Comparison of ENCODE assay signal across 10 cellular contexts in genomic region chr9:12859704-12860251, GRCh38.
A peak's percentile ranks its signal among the peaks of the same experiment; 100 is the strongest.
DNase-seq lines count a peak whose midpoint lies in the region; ATAC-seq, FAIRE-seq and TF ChIP-seq lines count a peak whose summit lies in the region.
"Had no signal": no experiment of that assay in that cellular context is flagged by ENCODE, and none has a peak within 500 bp of the region (broad histone marks: within the 10 kb centered on the region; RNA-seq: fewer than 3 reads in every experiment).

No MANE protein-coding gene starts in this region.

- H3K4me3 Mint-ChIP-seq in astrocyte (ENCODE audit: unreplicated experiment): no peak overlapping the region
- H3K4me3 Mint-ChIP-seq in T-cell: no peak overlapping the region
- H3K4me3 Mint-ChIP-seq: dendritic cell treated with granulocyte-macrophage colony-stimulating factor and Interleukin-4, amounts not matched to agents 40 ng/mL and 50 ng/mL, for 4 days had no signal

- peak overlapping the region; percentile 27 for H3K27ac Mint-ChIP-seq in astrocyte (ENCODE audit: unreplicated experiment)
- no peak overlapping the region for H3K27ac Mint-ChIP-seq in T-cell
- H3K27ac Mint-ChIP-seq: dendritic cell treated with granulocyte-macrophage colony-stimulating factor and Interleukin-4, amounts not matched to agents 40 ng/mL and 50 ng/mL, for 4 days had no signal

- no peak overlapping the region for H3K4me3 ChIP-seq in HEK293 (ENCODE audit: low read depth, low read length)
- H3K4me3 ChIP-seq in astrocyte (ENCODE audit: insufficient read depth, low read depth, low read length): peak overlapping the region; percentile 45
- no peak overlapping the region for H3K4me3 ChIP-seq in kidney epithelial cell (ENCODE audit: low read depth, low read length)

- peak overlapping the region; percentile 1 for H2AFZ ChIP-seq in astrocyte (ENCODE audit: low read depth, low read length)

- H3K4me1 ChIP-seq in HEK293 (ENCODE audit: control insufficient read depth, insufficient read depth, low read length) (peaks cover 8% of the 10 kb centered on the region), astrocyte (ENCODE audit: insufficient read depth, low read length) (peaks cover 5% of the 10 kb centered on the region)

- peak overlapping the region; percentile 83 for H3K4me2 ChIP-seq in astrocyte (ENCODE audit: low read length)

- H3K9me3 ChIP-seq in HEK293 (ENCODE audit: control insufficient read depth, insufficient read depth, low read depth, low read length) (no peaks in the 10 kb centered on the region), astrocyte (ENCODE audit: insufficient read depth, low read depth, low read length) (no peaks in the 10 kb centered on the region)

- TF ChIP-seq CTCF in HEK293 (tag by site-specific recombination; IDR thresholded peaks at IDR 0.05) (no peak), astrocyte (IDR thresholded peaks at IDR 0.05; ENCODE audit: insufficient read depth, low read depth, low read length) (no peak), kidney epithelial cell (IDR thresholded peaks at IDR 0.05; ENCODE audit: insufficient read depth, low read length, poor library complexity, severe bottlenecking) (no peak)

- H3K36me3 Mint-ChIP-seq in astrocyte (ENCODE audit: low read depth, unreplicated experiment): no peaks in the 10 kb centered on the region
- no peaks in the 10 kb centered on the region for H3K36me3 Mint-ChIP-seq in T-cell

- peak overlapping the region; percentile 54 for H3K9ac ChIP-seq in astrocyte (ENCODE audit: low read length)

- H3K27me3 Mint-ChIP-seq in astrocyte (ENCODE audit: low read depth, unreplicated experiment) (no peaks in the 10 kb centered on the region), T-cell (no peaks in the 10 kb centered on the region)
- H3K27me3 Mint-ChIP-seq: dendritic cell treated with granulocyte-macrophage colony-stimulating factor and Interleukin-4, amounts not matched to agents 40 ng/mL and 50 ng/mL, for 4 days had no signal

- FAIRE-seq in A204.1 (lab: Jason Lieb, UNC) (peak; percentile 99), astrocyte (lab: Jason Lieb, UNC) (peak; percentile 68)

- peak; percentile 95 for DNase-seq in astrocyte (ENCODE audit: low read depth)
- peak; percentile 82 for DNase-seq in kidney epithelial cell (ENCODE audit: low read depth)
- DNase-seq in activated naive CD4-positive, alpha-beta T cell treated with Interleukin-2 at 50 U/mL for 16 hours: no peak
- no peak for DNase-seq in NCI-H82 treated with DMSO at 0.1 percent for 48 hours (lab: John Stamatoyannopoulos, UW; ENCODE audit: unreplicated experiment)
- no peak for DNase-seq in T-cell
- DNase-seq: activated T-cell treated with anti-CD3 and anti-CD28 coated beads for 4 hours had no signal

- CTCF ChIA-PET in HEK293 (lab: Yijun Ruan, JAX): no interaction called here
- CTCF ChIA-PET in T-cell (lab: Charles Lee): no interaction called here

- POLR2A ChIA-PET in HEK293 (lab: Yijun Ruan, JAX) (no interaction called here), T-cell (lab: Charles Lee) (no interaction called here)

- ATAC-seq in HG02678 (IDR thresholded peaks at IDR 0.05; ENCODE audit: unreplicated experiment) (no peak), T-cell (replicated peaks in 1 of 4) (no peak)

- no peaks in the 10 kb centered on the region for H3K79me2 ChIP-seq in astrocyte (ENCODE audit: insufficient read depth, low read length)

- H4K20me1 ChIP-seq in astrocyte (ENCODE audit: insufficient read depth, low read length): no peaks in the 10 kb centered on the region

- no peak overlapping the region for H3K27ac ChIP-seq in HEK293 (ENCODE audit: extremely low read depth, low read depth, low read length)
- H3K27ac ChIP-seq in astrocyte (ENCODE audit: low read depth, low read length): peak overlapping the region; percentile 60

- H3K4me1 Mint-ChIP-seq in astrocyte (ENCODE audit: low read depth, unreplicated experiment) (peaks cover 14% of the 10 kb centered on the region), T-cell (no peaks in the 10 kb centered on the region)

- H3K27me3 ChIP-seq in astrocyte (ENCODE audit: insufficient read depth, low read length): no peaks in the 10 kb centered on the region
- no peaks in the 10 kb centered on the region for H3K27me3 ChIP-seq in kidney epithelial cell (ENCODE audit: control insufficient read depth, insufficient read depth, low read length)

- H3K9me3 Mint-ChIP-seq in astrocyte (ENCODE audit: unreplicated experiment): no peaks in the 10 kb centered on the region
- peaks cover 10 to 12% (median 10%) of the 10 kb centered on the region in 3 donors for H3K9me3 Mint-ChIP-seq in T-cell
- H3K9me3 Mint-ChIP-seq: dendritic cell treated with granulocyte-macrophage colony-stimulating factor and Interleukin-4, amounts not matched to agents 40 ng/mL and 50 ng/mL, for 4 days had no signal

- no peaks in the 10 kb centered on the region for H3K36me3 ChIP-seq in HEK293 (ENCODE audit: control insufficient read depth in 2 of 2, insufficient read depth in 1 of 2, low read length in 2 of 2)
- H3K36me3 ChIP-seq in astrocyte (ENCODE audit: insufficient read depth, low read length): no peaks in the 10 kb centered on the region
- H3K36me3 ChIP-seq in kidney epithelial cell (ENCODE audit: control insufficient read depth, insufficient read depth, low read length): no peaks in the 10 kb centered on the region

TF ChIP-seq in HEK293, 187 proteins besides CTCF, POLR2A, EP300 and RAD21:
- TF ChIP-seq KLF1 (tag by site-specific recombination; IDR thresholded peaks at IDR 0.05) (0 out of 2 replicates have a peak, but pooled peaks have one; percentile 15), ZNF48 (tag by site-specific recombination; IDR thresholded peaks at IDR 0.05) (no peak)

Comparison
In these comparisons a context has a peak if more than half of its experiments do, and no peak if none do; other contexts are left out.
1. DNase-seq: peak in astrocyte (single experiment) and kidney epithelial cell (single experiment); none in activated naive CD4-positive, alpha-beta T cell treated with Interleukin-2 at 50 U/mL for 16 hours (single experiment), NCI-H82 treated with DMSO at 0.1 percent for 48 hours (single experiment) and T-cell (0 of 34).